ENCODE assay signal across 31 cellular contexts in genomic region chr1:13770769-13771168, GRCh38.
A peak's percentile ranks its signal among the peaks of the same experiment; 100 is the strongest.
DNase-seq lines count a peak whose midpoint lies in the region; ATAC-seq, FAIRE-seq and TF ChIP-seq lines count a peak whose summit lies in the region.
"Had no signal": no experiment of that assay in that cellular context is flagged by ENCODE, and none has a peak within 500 bp of the region (broad histone marks: within the 10 kb centered on the region; RNA-seq: fewer than 3 reads in every experiment).

No MANE protein-coding gene starts in this region.

- no peak overlapping the region for H4K12ac ChIP-seq in trophoblast cell (ENCODE audit: low read depth, low read length)

- H3K27me3 Mint-ChIP-seq in activated naive CD4-positive, alpha-beta T cell treated with anti-CD3 and anti-CD28 coated beads, Interleukin-2, amount 50 U/mL, for 24 hours: no peaks in the 10 kb centered on the region
- no peaks in the 10 kb centered on the region for H3K27me3 Mint-ChIP-seq in activated B cell treated with CpG ODN at 0.5 μM for 24 hours
- H3K27me3 Mint-ChIP-seq: CD8-positive, alpha-beta memory T cell had no signal

- ATAC-seq in activated B cell treated with CpG ODN at 0.5 μM for 24 hours (ENCODE audit: low read depth) (no peak), HG02981 (IDR thresholded peaks at IDR 0.05; ENCODE audit: unreplicated experiment) (no peak)
- ATAC-seq: A549, HepG2, K562, PC-3 had no signal

- peak; percentile 57 for FAIRE-seq in GM12892 (lab: Jason Lieb, UNC)
- FAIRE-seq: A549, GM12891, H1, HepG2, K562 had no signal

- no peaks in the 10 kb centered on the region for H3K9me3 ChIP-seq in trophoblast cell (ENCODE audit: insufficient read depth, low read depth, low read length)
- H3K9me3 ChIP-seq in uterus: no peaks in the 10 kb centered on the region
- H3K9me3 ChIP-seq: A549 had no signal

- H3K36me3 Mint-ChIP-seq in activated naive CD4-positive, alpha-beta T cell treated with anti-CD3 and anti-CD28 coated beads, Interleukin-2, amount 50 U/mL, for 24 hours: peaks cover 3% of the 10 kb centered on the region
- H3K36me3 Mint-ChIP-seq in activated B cell treated with CpG ODN at 0.5 μM for 24 hours (ENCODE audit: low read depth): peaks cover 68% of the 10 kb centered on the region

- no peak overlapping the region for H2AK5ac ChIP-seq in trophoblast cell (ENCODE audit: low read length)

- TF ChIP-seq POLR2A in GM12892 (IDR thresholded peaks at IDR 0.05; ENCODE audit: low read depth, low read length): no peak
- no peak for TF ChIP-seq POLR2A in uterus (IDR thresholded peaks at IDR 0.05)

- no peak overlapping the region for H2BK5ac ChIP-seq in trophoblast cell (ENCODE audit: low read depth, low read length, poor library complexity)

- DNase-seq in activated naive CD4-positive, alpha-beta T cell (lab: John Stamatoyannopoulos, UW): no peak
- DNase-seq in GM12892 (ENCODE audit: insufficient read length) (no peak), activated B cell treated with CpG ODN at 0.5 μM for 24 hours (no peak), trophoblast cell (no peak), hepatic stellate cell (ENCODE audit: low spot score) (no peak), uterus (no peak)
- DNase-seq: AML-193; C1 segment of cervical spinal cord; CD8-positive, alpha-beta memory T cell; DMS 273 treated with DMSO at 0.1 percent for 48 hours; DMS79; EL; GDM1; HCEC 1CT; Kasumi-1; NCI-H1092 treated with DMSO at 0.1 percent for 48 hours; NCI-H1436 treated with DMSO at 0.1 percent for 48 hours; NCI-H187 treated with DMSO at 0.1 percent for 48 hours; NCI-H2171 treated with DMSO at 0.1 percent for 48 hours; NCI-H446; NCI-H524 treated with DMSO at 0.1 percent for 48 hours; NCI-H774; PC-3; SHP77 had no signal

- peak overlapping the region; percentile 70 for H3K27ac Mint-ChIP-seq in activated naive CD4-positive, alpha-beta T cell treated with anti-CD3 and anti-CD28 coated beads, Interleukin-2, amount 50 U/mL, for 24 hours
- peak overlapping the region; percentile 18 for H3K27ac Mint-ChIP-seq in activated B cell treated with CpG ODN at 0.5 μM for 24 hours

- peaks cover 0 to 6% of the 10 kb centered on the region in 2 experiments for H3K4me1 ChIP-seq in trophoblast cell (ENCODE audit: control insufficient read depth in 1 of 2, insufficient read depth in 2 of 2, low read length in 2 of 2)
- no peaks in the 10 kb centered on the region for H3K4me1 ChIP-seq in uterus

- H3K23ac ChIP-seq in trophoblast cell (ENCODE audit: low read length): no peak overlapping the region

- H3K36me3 ChIP-seq in trophoblast cell (ENCODE audit: control insufficient read depth in 1 of 2, insufficient read depth in 2 of 2, low read length in 2 of 2) (peaks cover 5 to 9% of the 10 kb centered on the region in 2 experiments), uterus (no peaks in the 10 kb centered on the region)

- no peak overlapping the region for H3K18ac ChIP-seq in trophoblast cell (ENCODE audit: low read length)

- H3K4me1 Mint-ChIP-seq in activated naive CD4-positive, alpha-beta T cell treated with anti-CD3 and anti-CD28 coated beads, Interleukin-2, amount 50 U/mL, for 24 hours: peaks cover 54% of the 10 kb centered on the region
- peaks cover 46% of the 10 kb centered on the region for H3K4me1 Mint-ChIP-seq in activated B cell treated with CpG ODN at 0.5 μM for 24 hours

- CTCF ChIA-PET in activated B cell treated with CpG ODN at 0.5 μM for 24 hours (lab: Charles Lee): no interaction called here

- H3K27me3 ChIP-seq in trophoblast cell (ENCODE audit: insufficient read depth, low read length) (no peaks in the 10 kb centered on the region), uterus (no peaks in the 10 kb centered on the region)

- intact Hi-C loops in activated B cell treated with CpG ODN at 0.5 μM for 24 hours (cut with micrococcal nuclease): no loop called here
- intact Hi-C loops in uterus (cut with DNase I; ENCODE audit: low total_unique reads): no loop called here

- H4K91ac ChIP-seq in trophoblast cell (ENCODE audit: low read depth, low read length): no peak overlapping the region

- H3K4me2 ChIP-seq in trophoblast cell (ENCODE audit: low read length): no peak overlapping the region
- H3K4me2 ChIP-seq: A549 had no signal

- no peak overlapping the region for H3K4me3 ChIP-seq in trophoblast cell (ENCODE audit: low read depth, low read length)
- H3K4me3 ChIP-seq in uterus: no peak overlapping the region
- H3K4me3 ChIP-seq: A549, K562 had no signal

- no peak overlapping the region for H2BK12ac ChIP-seq in trophoblast cell (ENCODE audit: low read length)

- H3K79me2 ChIP-seq in trophoblast cell (ENCODE audit: control insufficient read depth, insufficient read depth, low read length, poor library complexity): peaks cover 8% of the 10 kb centered on the region

- no peaks in the 10 kb centered on the region for H3K9me3 Mint-ChIP-seq in activated naive CD4-positive, alpha-beta T cell treated with anti-CD3 and anti-CD28 coated beads, Interleukin-2, amount 50 U/mL, for 24 hours
- no peaks in the 10 kb centered on the region for H3K9me3 Mint-ChIP-seq in activated B cell treated with CpG ODN at 0.5 μM for 24 hours
- H3K9me3 Mint-ChIP-seq: CD8-positive, alpha-beta memory T cell had no signal

- H3K14ac ChIP-seq in trophoblast cell (ENCODE audit: low read length): no peak overlapping the region

- no peak overlapping the region for H3K4me3 Mint-ChIP-seq in activated naive CD4-positive, alpha-beta T cell treated with anti-CD3 and anti-CD28 coated beads, Interleukin-2, amount 50 U/mL, for 24 hours
- no peak overlapping the region for H3K4me3 Mint-ChIP-seq in activated B cell treated with CpG ODN at 0.5 μM for 24 hours

- no peak overlapping the region for H4K8ac ChIP-seq in trophoblast cell (ENCODE audit: low read depth, low read length)

- TF ChIP-seq CTCF in activated B cell treated with CpG ODN at 0.5 μM for 24 hours (IDR thresholded peaks at IDR 0.05) (no peak), uterus (IDR thresholded peaks at IDR 0.05) (no peak)

- POLR2A ChIA-PET in activated B cell treated with CpG ODN at 0.5 μM for 24 hours (lab: Charles Lee): interaction anchor here (0.7 kb wide), 1 partner anchor 12 kb away, joined by 3 read pairs; no protein-coding TSS in a partner anchor

- no CpG with 5 or more reads among the region's 4 CpGs for WGBS in trophoblast cell (ENCODE audit: extremely low coverage, insufficient coverage, insufficient read length)

- H2AFZ ChIP-seq in trophoblast cell (ENCODE audit: insufficient read depth, low read length, poor library complexity): no peak overlapping the region

- H3K27ac ChIP-seq in trophoblast cell (ENCODE audit: low read depth, low read length) (no peak overlapping the region), uterus (no peak overlapping the region)
- H3K27ac ChIP-seq: A549 had no signal

- H3K9ac ChIP-seq in trophoblast cell (ENCODE audit: low read length): no peak overlapping the region

- H3K4ac ChIP-seq in trophoblast cell (ENCODE audit: low read depth, low read length): peak overlapping the region; percentile 6

- no peak overlapping the region for H2BK120ac ChIP-seq in trophoblast cell (ENCODE audit: insufficient read depth, low read length, poor library complexity)

- no peaks in the 10 kb centered on the region for H3K79me1 ChIP-seq in trophoblast cell (ENCODE audit: low read length)
